Comparison of ENCODE assay signal across 29 cellular contexts in genomic region chr18:22424564-22424963, GRCh38. TPM values are rescaled to one million over a fixed set of nuclear protein-coding genes. Genes with fewer than 3 reads are reported as not detected.
DNase-seq lines count a peak whose midpoint lies in the region; ATAC-seq lines count a peak whose summit lies in the region.
"Had no signal": no experiment of that assay in that cellular context is flagged by ENCODE, and none has a peak within 500 bp of the region (broad histone marks: within the 10 kb centered on the region; RNA-seq: fewer than 3 reads in every experiment).

No MANE protein-coding gene starts in this region.

- H2BK15ac ChIP-seq in mesenchymal stem cell (ENCODE audit: low read depth, poor library complexity, severe bottlenecking), result no peak overlapping the region

- no peaks in the 10 kb centered on the region for H3K4me1 ChIP-seq in mesenchymal stem cell (ENCODE audit: control insufficient read depth, insufficient read depth, low read depth, low read length)
- H3K4me1 ChIP-seq: BLaER1 had no signal

- no peak overlapping the region for H2BK120ac ChIP-seq in mesenchymal stem cell (ENCODE audit: low read depth, low read length)

- no peak overlapping the region for H4K8ac ChIP-seq in mesenchymal stem cell (ENCODE audit: low read length)

- H3K4me2 ChIP-seq in mesenchymal stem cell (ENCODE audit: low read length, poor library complexity, severe bottlenecking), result no peak overlapping the region
- H3K4me2 ChIP-seq: BLaER1, PC-9 had no signal

- ATAC-seq in left ventricle myocardium superior, result no peak
- ATAC-seq: GM12878 had no signal

- no peaks in the 10 kb centered on the region for H3K36me3 ChIP-seq in mesenchymal stem cell (ENCODE audit: control insufficient read depth in 1 of 2, insufficient read depth in 2 of 2, low read depth in 1 of 2, low read length in 2 of 2)
- H3K36me3 ChIP-seq: BLaER1 had no signal

- no peaks in the 10 kb centered on the region for H3K27me3 ChIP-seq in mesenchymal stem cell (ENCODE audit: control insufficient read depth in 1 of 2, insufficient read depth in 1 of 2, low read length in 2 of 2)
- H3K27me3 ChIP-seq: BLaER1 had no signal

- peak overlapping the region in 1 of 2 experiments; percentile 5 for H3K4ac ChIP-seq in mesenchymal stem cell (ENCODE audit: low read depth in 1 of 2, low read length in 2 of 2)

- H2AK5ac ChIP-seq in mesenchymal stem cell (ENCODE audit: low read length, severe bottlenecking), result no peak overlapping the region

- WGBS in mesenchymal stem cell, result 76% methylated on average over 5 of the region's 5 CpGs

- H3K79me1 ChIP-seq in mesenchymal stem cell (replicated peaks; ENCODE audit: low read length, poor library complexity, severe bottlenecking), result no peaks in the 10 kb centered on the region

- H3K27ac ChIP-seq in mesenchymal stem cell (ENCODE audit: low read length, poor library complexity, severe bottlenecking) (no peak overlapping the region), substantia nigra (ENCODE audit: low read depth, low read length, poor library complexity, severe bottlenecking) (no peak overlapping the region)
- H3K27ac ChIP-seq: BLaER1, PC-9, RWPE1 had no signal

- H3K9ac ChIP-seq in mesenchymal stem cell (ENCODE audit: low read length), result no peak overlapping the region
- H3K9ac ChIP-seq: BLaER1 had no signal

- peak; percentile 4 for DNase-seq in ACHN
- peak; percentile 24 for DNase-seq in M059J (ENCODE audit: low read depth)
- peak; percentile 68 for DNase-seq in glomerular visceral epithelial cell (ENCODE audit: extremely low spot score)
- peak; percentile 44 for DNase-seq in mesenchymal stem cell
- DNase-seq in left ventricle myocardium superior, result no peak
- no peak for DNase-seq in superior temporal gyrus (ENCODE audit: extremely low spot score)
- DNase-seq in substantia nigra (lab: John Stamatoyannopoulos, UW), result no peak
- DNase-seq in NOMO-1 treated with DMSO at 0.1 percent for 48 hours (lab: John Stamatoyannopoulos, UW; ENCODE audit: unreplicated experiment), result no peak
- DNase-seq: CD4-positive, alpha-beta T cell; DMS79; EL; GDM1; HCEC 1CT; Karpas-422; NCI-H1092 treated with DMSO at 0.1 percent for 48 hours; NCI-H1436 treated with DMSO at 0.1 percent for 48 hours; NCI-H187 treated with DMSO at 0.1 percent for 48 hours; NCI-H2171 treated with DMSO at 0.1 percent for 48 hours; NCI-H524; NCI-H748 treated with DMSO at 0.1 percent for 48 hours; NK-92 treated with Interleukin-12 subunit alpha and Interleukin-12 subunit beta, amount 100 ng/mL, for 24 hours; PC-9; SHP77 treated with DMSO at 0.1 percent for 48 hours had no signal

- no peak overlapping the region for H3K4me3 ChIP-seq in mesenchymal stem cell (ENCODE audit: insufficient read depth in 1 of 2, low read depth in 1 of 2, low read length in 2 of 2)
- H3K4me3 ChIP-seq: BLaER1, GM12878, PC-9 had no signal

- in situ Hi-C loops in ACHN (cut with HindIII; ENCODE audit: low pct_ligation_motif_present, low pct_unique_long_range_greater_than_20kb, low sequenced_read_pairs), result no loop called here

- H3K9me3 ChIP-seq in mesenchymal stem cell (ENCODE audit: control insufficient read depth, low read length), result no peaks in the 10 kb centered on the region
- H3K9me3 ChIP-seq: BLaER1 had no signal

- H2BK5ac ChIP-seq in mesenchymal stem cell (ENCODE audit: low read depth, low read length, poor library complexity, severe bottlenecking), result no peak overlapping the region

- no peak overlapping the region for H3K23ac ChIP-seq in mesenchymal stem cell (ENCODE audit: low read length in 2 of 2)

- no peak overlapping the region for H3K14ac ChIP-seq in mesenchymal stem cell (ENCODE audit: low read length in 2 of 2)

- no peak overlapping the region for H3K18ac ChIP-seq in mesenchymal stem cell (ENCODE audit: low read depth in 1 of 2, low read length in 2 of 2)

- H2BK12ac ChIP-seq in mesenchymal stem cell (ENCODE audit: low read length in 2 of 2), result no peak overlapping the region

- H2AFZ ChIP-seq in mesenchymal stem cell (ENCODE audit: low read depth, low read length), result no peak overlapping the region
- H2AFZ ChIP-seq: PC-9 had no signal

- H4K91ac ChIP-seq in mesenchymal stem cell (ENCODE audit: low read length), result no peak overlapping the region

- intact Hi-C loops in left ventricle myocardium superior (cut with micrococcal nuclease), result no loop called here

RNA-seq across cellular contexts. Expression of gene CTAGE1, which starts 6.8 kb away (rescaled TPM):
- 0.15 TPM in 1 of 2 replicates, not detected in the other for total RNA-seq in M059J (2014; rRNA removed; shearing (Covaris generic))
- 0.03 TPM for polyA plus RNA-seq in mesenchymal stem cell (2013, experiment 1 of 2)
- polyA plus RNA-seq in mesenchymal stem cell (2013, experiment 2 of 2), result 0.01 TPM
- total RNA-seq in left ventricle myocardium superior, result not detected
- total RNA-seq: A172; CD4-positive, alpha-beta T cell; GM12878; H1; PC-9 had no signal
- polyA plus RNA-seq: AG04450, H1 had no signal

Comparison
In these comparisons a context has a peak if more than half of its experiments do, and no peak if none do; other contexts are left out.
1. DNase-seq: peak in ACHN (single experiment), M059J (single experiment), glomerular visceral epithelial cell (single experiment) and mesenchymal stem cell (single experiment); none in left ventricle myocardium superior (single experiment), superior temporal gyrus (single experiment), substantia nigra (0 of 49) and NOMO-1 treated with DMSO at 0.1 percent for 48 hours (single experiment).